31 cellular contexts compared by ENCODE assay signal in genomic region chr18:26812462-26812861, GRCh38. TPM values are rescaled to one million over a fixed set of nuclear protein-coding genes. Genes with fewer than 3 reads are reported as not detected.
"Had no signal": no experiment of that assay in that cellular context is flagged by ENCODE, and none has a peak within 500 bp of the region (broad histone marks: within the 10 kb centered on the region; RNA-seq: fewer than 3 reads in every experiment).

No MANE protein-coding gene starts in this region.

- H3K9me3 ChIP-seq: esophagus squamous epithelium had no signal

- H3K4me1 ChIP-seq: esophagus squamous epithelium, gastroesophageal sphincter had no signal

- H3K4me3 Mint-ChIP-seq: activated CD4-positive, alpha-beta memory T cell treated with anti-CD3 and anti-CD28 coated beads, Interleukin-2, amount 10 ng/mL, durations not matched to agents 7 days and 5 days; activated CD4-positive, alpha-beta T cell treated with anti-CD3 and anti-CD28 coated beads for 36 hours; activated CD4-positive, alpha-beta T cell treated with anti-CD3 and anti-CD28 coated beads, Interleukin-2, amount 10 ng/mL, durations not matched to agents 24 days and 14 days; activated naive CD8-positive, alpha-beta T cell; activated T-cell treated with anti-CD3 and anti-CD28 coated beads, Interleukin-2, amount 50 U/mL, for 4 hours; activated T-helper 17 cell treated with anti-CD3 and anti-CD28 coated beads, Interleukin-2, amount 50 U/mL, for 72 hours had no signal

- H3K4me3 ChIP-seq: esophagus squamous epithelium, gastroesophageal sphincter had no signal

- H3K27ac ChIP-seq: epithelial cell of prostate, esophagus squamous epithelium, gastroesophageal sphincter had no signal

- H3K36me3 Mint-ChIP-seq: activated naive CD8-positive, alpha-beta T cell had no signal

- H3K4me1 Mint-ChIP-seq: activated CD4-positive, alpha-beta memory T cell treated with anti-CD3 and anti-CD28 coated beads, Interleukin-2, amount 10 ng/mL, durations not matched to agents 7 days and 5 days; activated CD4-positive, alpha-beta T cell treated with anti-CD3 and anti-CD28 coated beads for 36 hours; activated CD4-positive, alpha-beta T cell treated with anti-CD3 and anti-CD28 coated beads, Interleukin-2, amount 10 ng/mL, durations not matched to agents 24 days and 14 days; activated T-helper 17 cell treated with anti-CD3 and anti-CD28 coated beads, Interleukin-2, amount 50 U/mL, for 72 hours had no signal

- H3K27ac Mint-ChIP-seq: activated CD4-positive, alpha-beta memory T cell treated with anti-CD3 and anti-CD28 coated beads, Interleukin-2, amount 10 ng/mL, durations not matched to agents 7 days and 5 days; activated CD4-positive, alpha-beta T cell treated with anti-CD3 and anti-CD28 coated beads for 36 hours; activated CD4-positive, alpha-beta T cell treated with anti-CD3 and anti-CD28 coated beads, Interleukin-2, amount 10 ng/mL, durations not matched to agents 24 days and 14 days; activated naive CD8-positive, alpha-beta T cell; activated T-helper 17 cell treated with anti-CD3 and anti-CD28 coated beads, Interleukin-2, amount 50 U/mL, for 72 hours had no signal

- ATAC-seq: activated CD4-positive, alpha-beta T cell treated with anti-CD3 and anti-CD28 coated beads for 36 hours; activated T-cell treated with anti-CD3 and anti-CD28 coated beads, Interleukin-2, amount 50 U/mL, for 4 hours; activated T-helper 17 cell treated with anti-CD3 and anti-CD28 coated beads, Interleukin-2, amount 50 U/mL, for 72 hours had no signal

- H3K27me3 Mint-ChIP-seq: activated CD4-positive, alpha-beta memory T cell treated with anti-CD3 and anti-CD28 coated beads, Interleukin-2, amount 10 ng/mL, durations not matched to agents 7 days and 5 days; activated CD4-positive, alpha-beta T cell treated with anti-CD3 and anti-CD28 coated beads for 36 hours; activated CD4-positive, alpha-beta T cell treated with anti-CD3 and anti-CD28 coated beads, Interleukin-2, amount 10 ng/mL, durations not matched to agents 24 days and 14 days; activated T-helper 17 cell treated with anti-CD3 and anti-CD28 coated beads, Interleukin-2, amount 50 U/mL, for 72 hours had no signal

- DNase-seq: activated CD4-positive, alpha-beta memory T cell treated with anti-CD3 and anti-CD28 coated beads, Interleukin-2, amount 10 ng/mL, durations not matched to agents 7 days and 5 days; activated CD4-positive, alpha-beta T cell treated with anti-CD3 and anti-CD28 coated beads, Interleukin-2, amount 10 ng/mL, durations not matched to agents 24 days and 14 days; activated CD4-positive, alpha-beta T cell treated with anti-CD3 and anti-CD28 coated beads, Interleukin-2, amount 50 U/mL, for 4 hours; activated CD4-positive, CD25-positive, alpha-beta regulatory T cell; activated CD4-positive, CD25-positive, alpha-beta regulatory T cell treated with anti-CD3 and anti-CD28 coated beads, Interleukin-2, amount 50 U/mL, for 72 hours; activated CD8-positive, alpha-beta memory T cell treated with anti-CD3 and anti-CD28 coated beads, Interleukin-2, amount 50 U/mL, for 48 hours; activated effector memory CD4-positive, alpha-beta T cell treated with Interleukin-2 at 50 U/mL for 16 hours; activated gamma-delta T cell treated with Interleukin-2 at 50 U/mL for 16 hours; activated naive CD4-positive, alpha-beta T cell treated with anti-CD3 and anti-CD28 coated beads, Interleukin-2, amount 50 U/mL, for 16 hours; activated naive CD4-positive, alpha-beta T cell treated with Interleukin-2 at 50 U/mL for 16 hours; activated T-cell treated with anti-CD3 and anti-CD28 coated beads for 4 hours; activated T-cell treated with anti-CD3 and anti-CD28 coated beads, Interleukin-2, amount 50 U/mL, for 4 hours; amniotic stem cell; cortex of kidney; effector CD8-positive, alpha-beta T cell; esophagus squamous epithelium; foreskin melanocyte; T-helper 2 cell had no signal

- H3K27me3 ChIP-seq: esophagus squamous epithelium had no signal

- H3K36me3 ChIP-seq: esophagus squamous epithelium, gastroesophageal sphincter had no signal

RNA-seq across cellular contexts. Expression of gene AQP4, which starts 53.0 kb away (rescaled TPM):
- total RNA-seq: activated CD4-positive, alpha-beta memory T cell treated with anti-CD3 and anti-CD28 coated beads, Interleukin-2, amount 10 ng/mL, durations not matched to agents 7 days and 5 days; activated CD4-positive, alpha-beta T cell treated with anti-CD3 and anti-CD28 coated beads for 36 hours; activated CD4-positive, alpha-beta T cell treated with anti-CD3 and anti-CD28 coated beads, Interleukin-2, amount 10 ng/mL, durations not matched to agents 24 days and 14 days; activated T-helper 17 cell treated with anti-CD3 and anti-CD28 coated beads, Interleukin-2, amount 50 U/mL, for 72 hours; astrocyte; chondrocyte; dermis microvascular lymphatic vessel endothelial cell; endothelial cell of umbilical vein; fibroblast of lung; fibroblast of villous mesenchyme; glomerular endothelial cell; T-helper 1 cell treated with Interleukin-12 subunit alpha and Interleukin-12 subunit beta and Interleukin-4 antibody, amounts not matched to agents 30 ng/mL and 1 ng/mL, for 36 hours had no signal
- polyA plus RNA-seq: endothelial cell of umbilical vein, fibroblast of lung had no signal
